ENCODE assay signal across 12 cellular contexts in the genomic region with DNA sequence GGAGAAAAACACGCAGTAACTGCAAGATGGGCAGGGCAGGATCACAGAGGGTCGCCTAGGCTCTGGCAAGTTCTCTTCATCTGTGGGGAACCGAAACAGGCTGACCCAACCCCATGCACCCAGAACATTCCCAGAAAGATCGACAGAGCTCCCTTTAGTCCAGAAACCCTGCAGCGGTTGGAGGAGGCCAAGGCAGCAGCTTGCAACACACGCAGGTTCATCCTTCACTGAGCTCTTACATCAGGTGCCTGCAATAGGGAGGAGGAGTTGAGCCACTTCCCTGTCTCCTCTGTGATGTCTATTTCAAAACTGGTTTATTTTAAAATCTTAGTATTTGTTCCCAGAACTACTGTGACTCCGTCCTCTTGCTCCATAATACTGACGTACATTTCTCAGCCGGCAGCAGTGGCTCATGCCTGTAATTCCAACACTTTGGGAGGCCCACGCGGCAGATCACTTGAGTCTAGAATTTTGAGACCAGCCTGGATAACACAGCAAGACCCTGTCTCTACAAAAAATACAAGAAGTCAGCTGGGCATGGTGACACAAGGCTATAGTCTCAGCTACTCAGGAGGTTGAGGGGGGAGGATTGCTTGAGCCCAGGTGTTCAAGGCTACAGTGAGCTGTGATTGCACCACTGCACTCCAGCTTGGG. TPM values are rescaled to one million over a fixed set of nuclear protein-coding genes. Genes with fewer than 3 reads are reported as not detected.
DNase-seq lines count a peak whose midpoint lies in the region; ATAC-seq, FAIRE-seq and TF ChIP-seq lines count a peak whose summit lies in the region.
"Had no signal": no experiment of that assay in that cellular context is flagged by ENCODE, and none has a peak within 500 bp of the region (broad histone marks: within the 10 kb centered on the region; RNA-seq: fewer than 3 reads in every experiment).

No MANE protein-coding gene starts in this region.

- DNase-seq in GM04504 (ENCODE audit: low read depth) (peak; percentile 27), adrenal gland (peak in 6 of 7 donors; percentile 51 to 87 (median 78)), left lobe of liver (ENCODE audit: low spot score) (peak; percentile 76), NCI-H446 treated with DMSO at 0.1 percent for 48 hours (lab: John Stamatoyannopoulos, UW) (no peak), H54 (ENCODE audit: insufficient read length, low spot score) (no peak)
- no peak for DNase-seq in stimulated activated effector memory CD8-positive, alpha-beta T cell treated with anti-CD3 and anti-CD28 coated beads, Interleukin-12 subunit alpha, Interleukin-12 subunit beta, amount 100 ng/mL, for 72 hours (ENCODE audit: low spot score in 2 of 2)
- DNase-seq in activated naive CD4-positive, alpha-beta T cell treated with anti-CD3 and anti-CD28 coated beads for 36 hours, result no peak
- DNase-seq in activated CD4-positive, alpha-beta T cell treated with anti-CD3 and anti-CD28 coated beads, Interleukin-2, amount 10 ng/mL, durations not matched to agents 24 days and 14 days, result no peak
- DNase-seq: DMS79, MG63, SHP77 treated with DMSO at 0.1 percent for 48 hours had no signal

- H3K27ac ChIP-seq in adrenal gland, result peak overlapping the region; percentile 26 to 93 (median 60)

- CTCF ChIA-PET in activated naive CD4-positive, alpha-beta T cell treated with anti-CD3 and anti-CD28 coated beads for 36 hours (lab: Charles Lee), result interaction anchor here (0.7 to 1.5 kb wide), 2 partner anchors 25 to 68 kb away, joined by 3 read pairs; no protein-coding TSS in a partner anchor

- no peaks in the 10 kb centered on the region for H3K27me3 Mint-ChIP-seq in activated naive CD4-positive, alpha-beta T cell treated with anti-CD3 and anti-CD28 coated beads for 36 hours (ENCODE audit: low read depth)
- H3K27me3 Mint-ChIP-seq in activated CD4-positive, alpha-beta T cell treated with anti-CD3 and anti-CD28 coated beads, Interleukin-2, amount 10 ng/mL, durations not matched to agents 24 days and 14 days, result peaks cover 23% of the 10 kb centered on the region

- ATAC-seq in left lobe of liver, result peak; percentile 61
- ATAC-seq in stimulated activated effector memory CD8-positive, alpha-beta T cell treated with anti-CD3 and anti-CD28 coated beads, Interleukin-12 subunit alpha, Interleukin-12 subunit beta, amount 100 ng/mL, for 72 hours, result no peak

- no peaks in the 10 kb centered on the region for H3K27me3 ChIP-seq in adrenal gland
- H3K27me3 ChIP-seq: MG63 had no signal

- intact Hi-C loops in adrenal gland (cut with DNase I), result no loop called here
- intact Hi-C loops in activated naive CD4-positive, alpha-beta T cell treated with anti-CD3 and anti-CD28 coated beads for 36 hours (cut with micrococcal nuclease), result no loop called here
- intact Hi-C loops in activated CD4-positive, alpha-beta T cell treated with anti-CD3 and anti-CD28 coated beads, Interleukin-2, amount 10 ng/mL, durations not matched to agents 24 days and 14 days (cut with micrococcal nuclease), result no loop called here

- H3K4me1 ChIP-seq in adrenal gland (replicated peaks in 1 of 2), result peaks cover 0 to 14% of the 10 kb centered on the region in 2 donors

- H3K4me3 ChIP-seq in adrenal gland, result no peak overlapping the region
- H3K4me3 ChIP-seq: MG63 had no signal

- no peaks in the 10 kb centered on the region for H3K9me3 Mint-ChIP-seq in stimulated activated effector memory CD8-positive, alpha-beta T cell treated with anti-CD3 and anti-CD28 coated beads, Interleukin-12 subunit alpha, Interleukin-12 subunit beta, amount 100 ng/mL, for 72 hours
- H3K9me3 Mint-ChIP-seq in activated naive CD4-positive, alpha-beta T cell treated with anti-CD3 and anti-CD28 coated beads for 36 hours, result no peaks in the 10 kb centered on the region
- no peaks in the 10 kb centered on the region for H3K9me3 Mint-ChIP-seq in activated CD4-positive, alpha-beta T cell treated with anti-CD3 and anti-CD28 coated beads, Interleukin-2, amount 10 ng/mL, durations not matched to agents 24 days and 14 days

- TF ChIP-seq CTCF in adrenal gland (IDR thresholded peaks at IDR 0.05), result no peak

- H3K36me3 Mint-ChIP-seq in stimulated activated effector memory CD8-positive, alpha-beta T cell treated with anti-CD3 and anti-CD28 coated beads, Interleukin-12 subunit alpha, Interleukin-12 subunit beta, amount 100 ng/mL, for 72 hours, result no peaks in the 10 kb centered on the region
- no peaks in the 10 kb centered on the region for H3K36me3 Mint-ChIP-seq in activated naive CD4-positive, alpha-beta T cell treated with anti-CD3 and anti-CD28 coated beads for 36 hours (ENCODE audit: low read depth)
- H3K36me3 Mint-ChIP-seq in activated CD4-positive, alpha-beta T cell treated with anti-CD3 and anti-CD28 coated beads, Interleukin-2, amount 10 ng/mL, durations not matched to agents 24 days and 14 days (ENCODE audit: low read depth), result no peaks in the 10 kb centered on the region

- no peak overlapping the region for H3K4me3 Mint-ChIP-seq in stimulated activated effector memory CD8-positive, alpha-beta T cell treated with anti-CD3 and anti-CD28 coated beads, Interleukin-12 subunit alpha, Interleukin-12 subunit beta, amount 100 ng/mL, for 72 hours
- no peak overlapping the region for H3K4me3 Mint-ChIP-seq in activated naive CD4-positive, alpha-beta T cell treated with anti-CD3 and anti-CD28 coated beads for 36 hours
- H3K4me3 Mint-ChIP-seq in activated CD4-positive, alpha-beta T cell treated with anti-CD3 and anti-CD28 coated beads, Interleukin-2, amount 10 ng/mL, durations not matched to agents 24 days and 14 days, result no peak overlapping the region

- H3K4me1 Mint-ChIP-seq in stimulated activated effector memory CD8-positive, alpha-beta T cell treated with anti-CD3 and anti-CD28 coated beads, Interleukin-12 subunit alpha, Interleukin-12 subunit beta, amount 100 ng/mL, for 72 hours, result peaks cover 7% of the 10 kb centered on the region
- H3K4me1 Mint-ChIP-seq in activated naive CD4-positive, alpha-beta T cell treated with anti-CD3 and anti-CD28 coated beads for 36 hours (ENCODE audit: low read depth), result peaks cover 13% of the 10 kb centered on the region
- peaks cover 4% of the 10 kb centered on the region for H3K4me1 Mint-ChIP-seq in activated CD4-positive, alpha-beta T cell treated with anti-CD3 and anti-CD28 coated beads, Interleukin-2, amount 10 ng/mL, durations not matched to agents 24 days and 14 days

- TF ChIP-seq POLR2A in adrenal gland (IDR thresholded peaks at IDR 0.05), result peak; percentile 3 to 17
- TF ChIP-seq POLR2A in H54 (IDR thresholded peaks at IDR 0.05; ENCODE audit: low read depth, low read length), result no peak

- H3K36me3 ChIP-seq in adrenal gland (replicated peaks in 1 of 2), result no peaks in the 10 kb centered on the region
- H3K36me3 ChIP-seq: MG63 had no signal

- H3K9me3 ChIP-seq in adrenal gland (replicated peaks in 1 of 3), result no peaks in the 10 kb centered on the region
- H3K9me3 ChIP-seq: MG63 had no signal

- no peak for FAIRE-seq in H54 (lab: Jason Lieb, UNC)

- peak overlapping the region; percentile 69 for H3K27ac Mint-ChIP-seq in stimulated activated effector memory CD8-positive, alpha-beta T cell treated with anti-CD3 and anti-CD28 coated beads, Interleukin-12 subunit alpha, Interleukin-12 subunit beta, amount 100 ng/mL, for 72 hours
- H3K27ac Mint-ChIP-seq in activated naive CD4-positive, alpha-beta T cell treated with anti-CD3 and anti-CD28 coated beads for 36 hours, result no peak overlapping the region
- H3K27ac Mint-ChIP-seq in activated CD4-positive, alpha-beta T cell treated with anti-CD3 and anti-CD28 coated beads, Interleukin-2, amount 10 ng/mL, durations not matched to agents 24 days and 14 days, result no peak overlapping the region

- WGBS in adrenal gland, 4 donors, result 60 to 73% (median 61%) methylated on average over 11 of the region's 11 CpGs

RNA-seq across cellular contexts. Expression of a gene that starts 11.5 kb away (rescaled TPM):
- total RNA-seq in adrenal gland (10 to 100 TPM in 7 of 8 donors, 1 to 10 TPM in 1; 6.2 to 83.6 (median 40.0) TPM), left lobe of liver (3.3 TPM)
- 10 to 100 TPM in 2 of 3 donors, 1 to 10 TPM in 1; 6.3 to 89.9 (median 31.8) TPM for polyA plus RNA-seq in adrenal gland
- not detected for total RNA-seq in activated naive CD4-positive, alpha-beta T cell treated with anti-CD3 and anti-CD28 coated beads for 36 hours
- 0.12 and 0.19 TPM in 2 replicates for total RNA-seq in activated CD4-positive, alpha-beta T cell treated with anti-CD3 and anti-CD28 coated beads, Interleukin-2, amount 10 ng/mL, durations not matched to agents 24 days and 14 days

RNA-seq across cellular contexts. Expression of a gene that starts 13.9 kb away (rescaled TPM):
- total RNA-seq in adrenal gland, result 1 to 10 TPM in 1 of 8 donors, under 1 TPM in 3, not detected in 4; 0.46 to 3.2 (median 0.57) TPM
- 1 to 10 TPM in 1 of 3 donors, under 1 TPM in 2; 0.11 to 2.4 (median 0.27) TPM for polyA plus RNA-seq in adrenal gland
- not detected for total RNA-seq in left lobe of liver
- not detected for total RNA-seq in activated naive CD4-positive, alpha-beta T cell treated with anti-CD3 and anti-CD28 coated beads for 36 hours
- total RNA-seq in activated CD4-positive, alpha-beta T cell treated with anti-CD3 and anti-CD28 coated beads, Interleukin-2, amount 10 ng/mL, durations not matched to agents 24 days and 14 days, result not detected in 2 replicates
- total RNA-seq: kidney epithelial cell had no signal

RNA-seq across cellular contexts. Expression of a gene that starts 29.1 kb away (rescaled TPM):
- total RNA-seq in adrenal gland (100 to 1,000 TPM in 6 of 8 donors, 10 to 100 TPM in 2; 62.7 to 161 (median 124) TPM), left lobe of liver (105 TPM)
- 100 to 1,000 TPM in 1 of 3 donors, 10 to 100 TPM in 2; 34.0 to 119 (median 98.9) TPM for polyA plus RNA-seq in adrenal gland
- 10 to 100 TPM; 26.1 to 26.2 TPM for total RNA-seq in activated naive CD4-positive, alpha-beta T cell treated with anti-CD3 and anti-CD28 coated beads for 36 hours
- total RNA-seq in activated CD4-positive, alpha-beta T cell treated with anti-CD3 and anti-CD28 coated beads, Interleukin-2, amount 10 ng/mL, durations not matched to agents 24 days and 14 days, result 103 and 106 TPM in 2 replicates

RNA-seq across cellular contexts. Expression of a gene that starts 48.4 kb away (rescaled TPM):
- total RNA-seq in adrenal gland, result under 1 TPM in 2 of 8 donors, not detected in 6; 0.47 to 0.53 TPM
- under 1 TPM; 0.09 to 0.40 (median 0.10) TPM for polyA plus RNA-seq in adrenal gland
- 2.6 TPM for total RNA-seq in left lobe of liver
- total RNA-seq in activated naive CD4-positive, alpha-beta T cell treated with anti-CD3 and anti-CD28 coated beads for 36 hours, result not detected
- not detected in 2 replicates for total RNA-seq in activated CD4-positive, alpha-beta T cell treated with anti-CD3 and anti-CD28 coated beads, Interleukin-2, amount 10 ng/mL, durations not matched to agents 24 days and 14 days
- total RNA-seq: kidney epithelial cell had no signal

Comparison
In these comparisons a context has a peak if more than half of its experiments do, and no peak if none do; other contexts are left out.
1. DNase-seq: peak in GM04504 (single experiment), adrenal gland (6 of 7) and left lobe of liver (single experiment); none in stimulated activated effector memory CD8-positive, alpha-beta T cell treated with anti-CD3 and anti-CD28 coated beads, Interleukin-12 subunit alpha, Interleukin-12 subunit beta, amount 100 ng/mL, for 72 hours (0 of 2), NCI-H446 treated with DMSO at 0.1 percent for 48 hours (single experiment), activated naive CD4-positive, alpha-beta T cell treated with anti-CD3 and anti-CD28 coated beads for 36 hours (single experiment), H54 (single experiment) and activated CD4-positive, alpha-beta T cell treated with anti-CD3 and anti-CD28 coated beads, Interleukin-2, amount 10 ng/mL, durations not matched to agents 24 days and 14 days (single experiment).